ENCODE assay signal across 8 cellular contexts in the genomic region with DNA sequence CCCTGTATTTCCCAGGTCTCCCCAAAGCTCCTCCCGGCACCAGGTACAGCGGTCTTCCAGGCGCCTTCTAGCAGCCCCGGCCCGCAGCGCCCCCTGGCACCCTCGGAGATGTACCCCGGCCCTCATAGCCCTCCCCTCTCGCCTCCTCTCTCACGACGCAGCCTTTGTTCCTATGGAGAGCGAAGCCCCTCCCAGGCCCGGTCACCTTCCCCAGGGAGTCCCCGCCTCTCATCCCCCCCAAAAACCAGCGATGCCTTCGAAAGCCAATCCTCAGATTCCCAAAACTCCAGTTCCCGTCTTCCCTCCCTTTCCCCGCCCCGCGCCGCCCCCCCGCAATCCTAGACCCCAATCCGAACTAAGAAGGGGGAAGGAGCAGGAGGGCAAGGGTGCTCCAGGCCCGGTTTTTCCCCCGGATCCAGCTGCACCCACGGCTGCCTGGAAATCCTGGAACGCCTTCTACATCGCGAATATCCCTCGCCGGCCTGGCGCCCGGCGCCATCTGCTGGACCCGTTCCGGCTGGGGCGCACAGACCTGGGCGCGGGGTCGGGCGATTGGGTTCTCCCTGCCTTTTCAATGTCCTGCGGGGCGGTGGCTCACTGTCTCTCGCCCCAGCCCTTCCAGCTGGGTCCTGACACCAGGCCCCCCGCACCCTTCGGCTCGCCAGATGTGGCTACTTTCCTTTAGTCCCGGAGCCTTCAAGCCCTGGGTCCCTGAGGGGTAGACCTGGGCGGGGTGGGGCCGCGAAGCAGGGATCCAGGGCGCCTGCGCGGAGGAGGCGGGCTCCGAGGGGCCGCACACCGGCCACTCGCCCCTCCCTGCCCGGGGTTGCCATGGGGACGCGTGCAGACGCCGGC.
DNase-seq lines count a peak whose midpoint lies in the region; ATAC-seq lines count a peak whose summit lies in the region.

A gene with protein sequence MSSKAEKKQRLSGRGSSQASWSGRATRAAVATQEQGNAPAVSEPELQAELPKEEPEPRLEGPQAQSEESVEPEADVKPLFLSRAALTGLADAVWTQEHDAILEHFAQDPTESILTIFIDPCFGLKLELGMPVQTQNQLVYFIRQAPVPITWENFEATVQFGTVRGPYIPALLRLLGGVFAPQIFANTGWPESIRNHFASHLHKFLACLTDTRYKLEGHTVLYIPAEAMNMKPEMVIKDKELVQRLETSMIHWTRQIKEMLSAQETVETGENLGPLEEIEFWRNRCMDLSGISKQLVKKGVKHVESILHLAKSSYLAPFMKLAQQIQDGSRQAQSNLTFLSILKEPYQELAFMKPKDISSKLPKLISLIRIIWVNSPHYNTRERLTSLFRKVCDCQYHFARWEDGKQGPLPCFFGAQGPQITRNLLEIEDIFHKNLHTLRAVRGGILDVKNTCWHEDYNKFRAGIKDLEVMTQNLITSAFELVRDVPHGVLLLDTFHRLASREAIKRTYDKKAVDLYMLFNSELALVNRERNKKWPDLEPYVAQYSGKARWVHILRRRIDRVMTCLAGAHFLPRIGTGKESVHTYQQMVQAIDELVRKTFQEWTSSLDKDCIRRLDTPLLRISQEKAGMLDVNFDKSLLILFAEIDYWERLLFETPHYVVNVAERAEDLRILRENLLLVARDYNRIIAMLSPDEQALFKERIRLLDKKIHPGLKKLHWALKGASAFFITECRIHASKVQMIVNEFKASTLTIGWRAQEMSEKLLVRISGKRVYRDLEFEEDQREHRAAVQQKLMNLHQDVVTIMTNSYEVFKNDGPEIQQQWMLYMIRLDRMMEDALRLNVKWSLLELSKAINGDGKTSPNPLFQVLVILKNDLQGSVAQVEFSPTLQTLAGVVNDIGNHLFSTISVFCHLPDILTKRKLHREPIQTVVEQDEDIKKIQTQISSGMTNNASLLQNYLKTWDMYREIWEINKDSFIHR (N-terminal part only) (plus strand): TSS at position 844 of the 855 bp plus-strand sequence. CDS start 1,991 bp downstream, outside the sequence.

- ATAC-seq in HG03565 (IDR thresholded peaks at IDR 0.05; ENCODE audit: unreplicated experiment), result no peak

- DNase-seq in SIG-M5 treated with dmso at 0.1 percent for 504 hours (lab: John Stamatoyannopoulos, UW; ENCODE audit: unreplicated experiment), result peak; percentile 48
- DNase-seq in SIG-M5 (lab: John Stamatoyannopoulos, UW), result no peak
- DNase-seq in NCI-H1436 (lab: John Stamatoyannopoulos, UW), result peak; percentile 93
- DNase-seq in T1000 (lab: John Stamatoyannopoulos, UW), result peak; percentile 80
- peak; percentile 65 for DNase-seq in dedifferentiated amniotic fluid mesenchymal stem cell (ENCODE audit: extremely low spot score)
- peak; percentile 93 for DNase-seq in kidney glomerular epithelial cell (lab: John Stamatoyannopoulos, UW)
- DNase-seq in stimulated activated CD4-positive, alpha-beta T cell treated with anti-CD3 and anti-CD28 coated beads, Interleukin-12 subunit alpha, Interleukin-12 subunit beta, amount 100 ng/mL, for 24 hours (ENCODE audit: low read depth in 2 of 2), result peak; percentile 21 to 39
